33 cellular contexts compared by ENCODE assay signal in genomic region chr3:191966556-191966955, GRCh38.
"Had no signal": no experiment of that assay in that cellular context is flagged by ENCODE, and none has a peak within 500 bp of the region (broad histone marks: within the 10 kb centered on the region; RNA-seq: fewer than 3 reads in every experiment).

No MANE protein-coding gene starts in this region.

- DNase-seq: Karpas-422, MG63, MM.1S, NCI-H1048, NCI-H1092, NCI-H1092 treated with DMSO at 0.1 percent for 48 hours, NCI-H1105, NCI-H1105 treated with DMSO at 0.1 percent for 48 hours, NCI-H1417, NCI-H1417 treated with DMSO at 0.1 percent for 48 hours, NCI-H1436, NCI-H1436 treated with DMSO at 0.1 percent for 48 hours, NCI-H146, NCI-H1694, NCI-H1694 treated with DMSO at 0.1 percent for 48 hours, NCI-H187, NCI-H187 treated with DMSO at 0.1 percent for 48 hours, NCI-H1930, NCI-H2029, NCI-H2029 treated with DMSO at 0.1 percent for 48 hours, NCI-H2081, NCI-H2081 treated with DMSO at 0.1 percent for 48 hours, NCI-H2107, NCI-H2171, NCI-H2171 treated with DMSO at 0.1 percent for 48 hours, NCI-H2227 treated with DMSO at 0.1 percent for 48 hours, NCI-H226, NCI-H345, NCI-H446, NCI-H446 treated with DMSO at 0.1 percent for 48 hours, NCI-H510A, NCI-H510A treated with DMSO at 0.1 percent for 48 hours had no signal

- H3K9me3 ChIP-seq: MG63 had no signal

- H3K9ac ChIP-seq: KMS-11 had no signal

- H3K27ac ChIP-seq: KMS-11 had no signal

- H3K36me3 ChIP-seq: MG63 had no signal

- H3K4me3 ChIP-seq: MG63 had no signal

- H3K27me3 ChIP-seq: MG63 had no signal

- H3K4me2 ChIP-seq: KMS-11 had no signal
